Comparison of ENCODE assay signal across 19 cellular contexts in genomic region chr11:91394718-91395414, GRCh38.
DNase-seq lines count a peak whose midpoint lies in the region; ATAC-seq, FAIRE-seq and TF ChIP-seq lines count a peak whose summit lies in the region.
"Had no signal": no experiment of that assay in that cellular context is flagged by ENCODE, and none has a peak within 500 bp of the region (broad histone marks: within the 10 kb centered on the region; RNA-seq: fewer than 3 reads in every experiment).

No MANE protein-coding gene starts in this region.

- H4K20me1 ChIP-seq in HepG2 (ENCODE audit: insufficient read depth, low read length): no peaks in the 10 kb centered on the region

- H3K27me3 ChIP-seq in HepG2 (ENCODE audit: control insufficient read depth in 1 of 2, insufficient read depth in 2 of 2, low read length in 2 of 2) (no peaks in the 10 kb centered on the region), right lobe of liver (no peaks in the 10 kb centered on the region)
- H3K27me3 ChIP-seq: ascending aorta, heart left ventricle, right atrium auricular region, suprapubic skin had no signal

- no peak overlapping the region for H3K9ac ChIP-seq in HepG2 (ENCODE audit: insufficient read depth, low read depth, low read length)

- in situ Hi-C loops in HepG2 (cut with HindIII; ENCODE audit: extremely low pct_ligation_motif_present, low pct_unique_long_range_greater_than_20kb): no loop called here

- no peaks in the 10 kb centered on the region for H3K79me2 ChIP-seq in HepG2 (ENCODE audit: insufficient read depth, low read length)

- ATAC-seq in HepG2: no peak
- ATAC-seq in right lobe of liver: no peak
- ATAC-seq in GM21526 (IDR thresholded peaks at IDR 0.05; ENCODE audit: low FRiP score, unreplicated experiment): no peak
- ATAC-seq: heart left ventricle, lower lobe of right lung had no signal

- no peak overlapping the region for H3K27ac ChIP-seq in HepG2 (ENCODE audit: extremely low read length, insufficient read depth, low read length)
- no peak overlapping the region for H3K27ac ChIP-seq in right lobe of liver
- H3K27ac ChIP-seq: ascending aorta, heart left ventricle, lower lobe of right lung, right atrium auricular region, suprapubic skin had no signal

- POLR2A ChIA-PET in HepG2 (lab: Yijun Ruan, JAX): no interaction called here

- TF ChIP-seq POLR2A in HepG2 (IDR thresholded peaks at IDR 0.05; ENCODE audit: insufficient read depth in 1 of 2, low read depth in 2 of 2, low read length in 2 of 2) (no peak), right lobe of liver (IDR thresholded peaks at IDR 0.05) (no peak)

- H3K4me2 ChIP-seq in HepG2 (ENCODE audit: low read depth, low read length): 0 out of 2 replicates have a peak overlapping the region, but pooled peaks have one; percentile 24

- WGBS in HepG2 (ENCODE audit: low lambda C conversion rate): 31% methylated on average over 5 of the region's 5 CpGs
- WGBS in right lobe of liver (ENCODE audit: insufficient coverage, low coverage, low lambda C conversion rate, missing lambda C conversion rate): 35% methylated on average over 5 of the region's 5 CpGs

- DNase-seq in HepG2 (ENCODE audit: low spot score) (peak; percentile 65), right lobe of liver (no peak), NCI-H774 (lab: John Stamatoyannopoulos, UW) (peak; percentile 23), epithelial cell of esophagus (ENCODE audit: low read depth) (peak; percentile 2), AG08396 (ENCODE audit: low spot score) (no peak), HK-2 (ENCODE audit: unreplicated experiment) (no peak), hypothalamus (lab: John Stamatoyannopoulos, UW) (no peak)
- DNase-seq: activated CD4-positive, alpha-beta memory T cell treated with anti-CD3 and anti-CD28 coated beads, Interleukin-2, amount 10 ng/mL, durations not matched to agents 7 days and 5 days; activated CD4-positive, CD25-positive, alpha-beta regulatory T cell; activated naive CD4-positive, alpha-beta T cell treated with anti-CD3 and anti-CD28 coated beads, Interleukin-2, amount 10 ng/mL, durations not matched to agents 7 days and 5 days; heart left ventricle; lower lobe of right lung; NCI-H1436 treated with DMSO at 0.1 percent for 48 hours; NCI-H524; nucleus accumbens had no signal

- no peaks in the 10 kb centered on the region for H3K36me3 ChIP-seq in HepG2 (replicated peaks in 1 of 2; ENCODE audit: control insufficient read depth in 1 of 2, insufficient read depth in 2 of 2, low read length in 2 of 2)
- no peaks in the 10 kb centered on the region for H3K36me3 ChIP-seq in right lobe of liver
- H3K36me3 ChIP-seq: ascending aorta, heart left ventricle, lower lobe of right lung, right atrium auricular region, suprapubic skin had no signal

- no TSS peak for BruUV-seq in HepG2 (replicated peaks; lab: Mats Ljungman, UMichigan)

- CTCF ChIA-PET in HepG2 (lab: Yijun Ruan, JAX; ENCODE audit: low intra/inter-chr PET ratio, low total read pairs): no interaction called here

- no peaks in the 10 kb centered on the region for H3K9me3 ChIP-seq in HepG2 (ENCODE audit: low read length)
- H3K9me3 ChIP-seq in right lobe of liver: no peaks in the 10 kb centered on the region
- H3K9me3 ChIP-seq: lower lobe of right lung, right atrium auricular region, suprapubic skin had no signal

- no peak for TF ChIP-seq RAD21 in HepG2 (CRISPR knock-in tag; IDR thresholded peaks at IDR 0.05)

- TF ChIP-seq CTCF in HepG2 (CRISPR knock-in tag; IDR thresholded peaks at IDR 0.05) (no peak), right lobe of liver (IDR thresholded peaks at IDR 0.05) (no peak), epithelial cell of esophagus (IDR thresholded peaks at IDR 0.05; ENCODE audit: insufficient read depth, low read depth, low read length, missing control alignments) (no peak)

- H2AFZ ChIP-seq in HepG2 (ENCODE audit: low read length): no peak overlapping the region

- intact Hi-C loops in HepG2 (cut with micrococcal nuclease; ENCODE audit: unreplicated experiment) (no loop called here), right lobe of liver (cut with DNase I) (no loop called here)

- H3K4me3 ChIP-seq in HepG2 (replicated peaks in 1 of 3; ENCODE audit: insufficient read depth in 1 of 3, low read depth in 2 of 3, low read length in 3 of 3): no peak overlapping the region
- no peak overlapping the region for H3K4me3 ChIP-seq in right lobe of liver
- H3K4me3 ChIP-seq in epithelial cell of esophagus (ENCODE audit: low read length): no peak overlapping the region
- H3K4me3 ChIP-seq: ascending aorta, heart left ventricle, lower lobe of right lung, right atrium auricular region, suprapubic skin had no signal

- no peak for FAIRE-seq in HepG2 (lab: Jason Lieb, UNC)

- H3K4me1 ChIP-seq in HepG2 (ENCODE audit: insufficient read depth, low read length): peaks cover 38% of the 10 kb centered on the region
- peaks cover 0 to 8% (median 0%) of the 10 kb centered on the region in 4 donors for H3K4me1 ChIP-seq in right lobe of liver
- H3K4me1 ChIP-seq: ascending aorta, heart left ventricle, lower lobe of right lung, right atrium auricular region, suprapubic skin had no signal

- TF ChIP-seq EP300 in HepG2 (IDR thresholded peaks at IDR 0.05; ENCODE audit: low read depth in 2 of 2, low read length in 2 of 2): peak in 1 of 2 experiments; percentile 60; a peak in 2 of 4 replicates
- no peak for TF ChIP-seq EP300 in HepG2 (CRISPR knock-in tag; IDR thresholded peaks at IDR 0.05; ENCODE audit: borderline replicate concordance)

TF ChIP-seq in HepG2, 621 proteins besides CTCF, POLR2A, EP300 and RAD21 (continues in another document):
- TF ChIP-seq HMG20A (CRISPR knock-in tag; IDR thresholded peaks at IDR 0.05; ENCODE audit: borderline replicate concordance) (peak; percentile 45; the same call in 1 of the 2 replicates), ZNF460 (CRISPR knock-in tag; IDR thresholded peaks at IDR 0.05; ENCODE audit: borderline replicate concordance) (no peak), PPARG (CRISPR knock-in tag; conservative IDR thresholded peaks at IDR 0.05) (0 out of 2 replicates have a peak, but pooled peaks have one; percentile 29), FOXA3 (CRISPR knock-in tag; IDR thresholded peaks at IDR 0.05) (peak; percentile 59; the same call in 1 of the 2 replicates), GATAD2A (CRISPR knock-in tag; IDR thresholded peaks at IDR 0.05) (0 out of 2 replicates have a peak, but pooled peaks have one; percentile 27), SIX1 (CRISPR knock-in tag; IDR thresholded peaks at IDR 0.05; ENCODE audit: borderline replicate concordance) (peak; percentile 77; the same call in 1 of the 2 replicates), ARID5B (CRISPR knock-in tag; IDR thresholded peaks at IDR 0.05) (peak; percentile 75; the same call in 1 of the 2 replicates), FOXA1 (IDR thresholded peaks at IDR 0.05) (no peak), FOXA1 (CRISPR knock-in tag; IDR thresholded peaks at IDR 0.05) (peak; percentile 11; the same call in 1 of the 2 replicates), ELF3 (CRISPR knock-in tag; IDR thresholded peaks at IDR 0.05) (0 out of 2 replicates have a peak, but pooled peaks have one; percentile 12), RXRB (CRISPR knock-in tag; IDR thresholded peaks at IDR 0.05; ENCODE audit: borderline replicate concordance) (0 out of 2 replicates have a peak, but pooled peaks have one; percentile 18), RBM39 (IDR thresholded peaks at IDR 0.05; ENCODE audit: low read depth, low read length, poor library complexity, severe bottlenecking) (no peak), CREM (IDR thresholded peaks at IDR 0.05) (0 out of 2 replicates have a peak, but pooled peaks have one; percentile 15), CREM (CRISPR knock-in tag; IDR thresholded peaks at IDR 0.05) (no peak), FOXP1 (IDR thresholded peaks at IDR 0.05) (no peak), FOXP1 (CRISPR knock-in tag; IDR thresholded peaks at IDR 0.05) (peak; percentile 25; the same call in 1 of the 2 replicates)

Comparison
In these comparisons a context has a peak if more than half of its experiments do, and no peak if none do; other contexts are left out.
1. DNase-seq: peak in HepG2 (single experiment), NCI-H774 (single experiment) and epithelial cell of esophagus (single experiment); none in right lobe of liver (0 of 3), AG08396 (single experiment), HK-2 (single experiment) and hypothalamus (0 of 51).